1 cellular context compared by ENCODE assay signal in the genomic region with DNA sequence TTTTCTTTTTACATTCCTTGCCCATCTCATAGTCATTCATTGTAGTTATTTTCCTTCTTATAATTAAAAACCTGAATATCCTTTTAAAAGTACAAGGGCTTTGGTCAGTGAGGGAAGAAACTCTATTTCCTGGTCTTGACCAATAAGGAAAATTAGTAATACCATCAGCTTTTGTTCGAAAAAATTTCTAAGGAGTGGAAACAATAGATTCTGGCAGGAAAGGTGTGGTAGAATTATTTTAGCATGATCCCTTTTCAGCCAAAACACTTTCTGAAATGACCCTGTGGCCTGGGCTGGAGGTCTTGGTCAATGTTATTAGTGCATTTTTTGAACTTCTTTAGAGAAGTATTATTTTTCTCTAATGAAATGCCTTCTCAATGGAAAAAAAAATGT.
TF ChIP-seq lines count a peak whose summit lies in the region.

No MANE protein-coding gene starts in this region.

TF ChIP-seq in IMR-90, 13 proteins besides CTCF, POLR2A, EP300 and RAD21:
- TF ChIP-seq FOS (IDR thresholded peaks at IDR 0.05; ENCODE audit: low read depth, low read length) (no peak), MXI1 (IDR thresholded peaks at IDR 0.05; ENCODE audit: borderline replicate concordance, low read depth, low read length) (no peak), MAZ (IDR thresholded peaks at IDR 0.05; ENCODE audit: borderline replicate concordance, low read depth, low read length) (no peak), CEBPB (IDR thresholded peaks at IDR 0.05; ENCODE audit: low read depth, low read length) (no peak), SMC3 (IDR thresholded peaks at IDR 0.05; ENCODE audit: low read depth, low read length) (no peak), NFE2L2 (IDR thresholded peaks at IDR 0.05; ENCODE audit: low read depth, low read length) (no peak)
- TF ChIP-seq, protein P1, sequence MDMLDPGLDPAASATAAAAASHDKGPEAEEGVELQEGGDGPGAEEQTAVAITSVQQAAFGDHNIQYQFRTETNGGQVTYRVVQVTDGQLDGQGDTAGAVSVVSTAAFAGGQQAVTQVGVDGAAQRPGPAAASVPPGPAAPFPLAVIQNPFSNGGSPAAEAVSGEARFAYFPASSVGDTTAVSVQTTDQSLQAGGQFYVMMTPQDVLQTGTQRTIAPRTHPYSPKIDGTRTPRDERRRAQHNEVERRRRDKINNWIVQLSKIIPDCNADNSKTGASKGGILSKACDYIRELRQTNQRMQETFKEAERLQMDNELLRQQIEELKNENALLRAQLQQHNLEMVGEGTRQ (IDR thresholded peaks at IDR 0.05; ENCODE audit: low read depth, low read length), result no peak
- TF ChIP-seq, protein P2, sequence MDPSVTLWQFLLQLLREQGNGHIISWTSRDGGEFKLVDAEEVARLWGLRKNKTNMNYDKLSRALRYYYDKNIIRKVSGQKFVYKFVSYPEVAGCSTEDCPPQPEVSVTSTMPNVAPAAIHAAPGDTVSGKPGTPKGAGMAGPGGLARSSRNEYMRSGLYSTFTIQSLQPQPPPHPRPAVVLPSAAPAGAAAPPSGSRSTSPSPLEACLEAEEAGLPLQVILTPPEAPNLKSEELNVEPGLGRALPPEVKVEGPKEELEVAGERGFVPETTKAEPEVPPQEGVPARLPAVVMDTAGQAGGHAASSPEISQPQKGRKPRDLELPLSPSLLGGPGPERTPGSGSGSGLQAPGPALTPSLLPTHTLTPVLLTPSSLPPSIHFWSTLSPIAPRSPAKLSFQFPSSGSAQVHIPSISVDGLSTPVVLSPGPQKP (IDR thresholded peaks at IDR 0.05; ENCODE audit: borderline replicate concordance, low read depth, low read length), result no peak
